ENCODE assay signal across 9 cellular contexts in the genomic region with DNA sequence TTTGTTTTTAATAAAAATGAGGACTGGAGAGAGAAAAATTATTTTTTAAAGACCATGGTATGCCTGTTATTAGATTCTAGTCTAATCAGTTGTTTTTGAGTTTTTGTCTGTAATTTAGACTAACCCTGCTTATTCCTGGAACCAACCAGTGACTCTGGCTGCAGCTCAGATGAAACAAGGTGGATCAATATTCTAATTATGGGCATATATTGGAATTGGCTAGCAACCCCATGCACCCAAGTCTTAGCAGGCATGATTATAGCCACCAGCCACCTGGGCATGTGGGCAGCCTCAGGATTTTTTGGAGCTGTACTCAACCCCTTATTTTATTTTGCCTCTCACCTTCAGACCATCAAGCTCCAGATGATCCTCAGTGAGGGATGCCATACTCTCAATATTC. TPM values are rescaled to one million over a fixed set of nuclear protein-coding genes. Genes with fewer than 3 reads are reported as not detected.
"Had no signal": no experiment of that assay in that cellular context is flagged by ENCODE, and none has a peak within 500 bp of the region (broad histone marks: within the 10 kb centered on the region; RNA-seq: fewer than 3 reads in every experiment).

No MANE protein-coding gene starts in this region.

- FAIRE-seq: HTR-8/SVneo, K562 had no signal

- ATAC-seq: K562 had no signal

- H3K4me3 ChIP-seq: K562 had no signal

- H3K27ac ChIP-seq: HL-60 had no signal

- DNase-seq: IMR-90, KBM-7, KG1 had no signal

RNA-seq across cellular contexts. Expression of a gene that starts 21.6 kb away (rescaled TPM):
- total RNA-seq: HT-29, HT1080, IMR-90, K562 had no signal
- polyA plus RNA-seq: IgD-negative memory B cell, IMR-90, K562 had no signal
